29 cellular contexts compared by ENCODE assay signal in the genomic region with DNA sequence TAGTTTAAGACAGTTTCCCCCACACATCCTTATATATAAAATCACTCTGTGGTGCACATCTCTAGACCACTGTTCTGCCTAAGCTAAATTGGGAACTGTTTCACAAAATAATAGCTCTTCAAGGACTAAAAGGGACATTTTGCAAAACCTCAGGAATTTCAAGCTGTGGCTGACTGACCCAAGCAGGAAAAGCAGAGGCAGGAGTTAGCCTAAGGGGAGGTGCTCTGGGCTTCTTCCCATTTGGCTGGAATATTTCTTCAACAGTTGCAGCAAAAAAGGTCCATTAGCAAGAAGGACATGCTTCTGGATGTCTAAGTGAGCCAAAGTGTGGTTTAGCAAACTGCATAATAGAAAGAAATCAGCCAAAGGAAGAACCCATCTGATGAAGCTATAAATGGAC.
DNase-seq lines count a peak whose midpoint lies in the region; ATAC-seq and TF ChIP-seq lines count a peak whose summit lies in the region.
"Had no signal": no experiment of that assay in that cellular context is flagged by ENCODE, and none has a peak within 500 bp of the region (broad histone marks: within the 10 kb centered on the region; RNA-seq: fewer than 3 reads in every experiment).

No MANE protein-coding gene starts in this region.

- intact Hi-C loops in OCI-LY7 (cut with micrococcal nuclease; ENCODE audit: unreplicated experiment): no loop called here
- intact Hi-C loops in CD8-positive, alpha-beta T cell (cut with DNase I, micrococcal nuclease): no loop called here

- H3K27me3 Mint-ChIP-seq in CD8-positive, alpha-beta T cell (ENCODE audit: low read depth): no peaks in the 10 kb centered on the region
- H3K27me3 Mint-ChIP-seq: CD4-positive, CD25-positive, alpha-beta regulatory T cell; dendritic cell treated with granulocyte-macrophage colony-stimulating factor and Interleukin-4, amounts not matched to agents 40 ng/mL and 50 ng/mL, for 4 days; naive thymus-derived CD8-positive, alpha-beta T cell; T-helper 17 cell had no signal

- H4K20me1 ChIP-seq in osteoblast (ENCODE audit: insufficient read depth, low read length) (no peaks in the 10 kb centered on the region), OCI-LY7 (ENCODE audit: insufficient read depth, low read length) (no peaks in the 10 kb centered on the region)

- POLR2A ChIA-PET in OCI-LY7 (lab: Charles Lee) (interaction anchor here (0.5 kb wide), 1 partner anchor 22 kb away, joined by 3 read pairs; no protein-coding TSS in a partner anchor), HEK293T (lab: Yijun Ruan, JAX) (no interaction called here)
- POLR2A ChIA-PET in CD8-positive, alpha-beta T cell (lab: Charles Lee): interaction anchor here (0.6 kb wide), 1 partner anchor 374 kb away, joined by 3 read pairs; no protein-coding TSS in a partner anchor

- H3K4me3 ChIP-seq in AG09309 (ENCODE audit: control insufficient read depth, low read depth, low read length) (no peak overlapping the region), fibroblast of mammary gland (ENCODE audit: control insufficient read depth, low read depth, low read length) (no peak overlapping the region), osteoblast (ENCODE audit: insufficient read depth, low read length) (no peak overlapping the region), OCI-LY7 (ENCODE audit: low read depth, low read length, poor library complexity, severe bottlenecking) (no peak overlapping the region)
- no peak overlapping the region for H3K4me3 ChIP-seq in CD8-positive, alpha-beta T cell (ENCODE audit: low read depth, low read length)
- H3K4me3 ChIP-seq: adrenal gland, esophagus squamous epithelium, heart right ventricle, SK-N-MC, testis, uterus had no signal

- H3K4me3 Mint-ChIP-seq in CD8-positive, alpha-beta T cell: no peak overlapping the region
- H3K4me3 Mint-ChIP-seq: CD4-positive, CD25-positive, alpha-beta regulatory T cell; dendritic cell treated with granulocyte-macrophage colony-stimulating factor and Interleukin-4, amounts not matched to agents 40 ng/mL and 50 ng/mL, for 4 days; naive thymus-derived CD8-positive, alpha-beta T cell; T-helper 17 cell had no signal

- H3K79me2 ChIP-seq in osteoblast (ENCODE audit: insufficient read depth, low read length) (no peaks in the 10 kb centered on the region), OCI-LY7 (ENCODE audit: insufficient read depth, low read depth, low read length) (no peaks in the 10 kb centered on the region)

- ATAC-seq in CD8-positive, alpha-beta T cell: no peak
- ATAC-seq: heart right ventricle; left lobe of liver; naive thymus-derived CD8-positive, alpha-beta T cell; T-helper 17 cell had no signal

- H3K4me1 ChIP-seq in osteoblast (ENCODE audit: insufficient read depth, low read length): peaks cover 15% of the 10 kb centered on the region
- no peaks in the 10 kb centered on the region for H3K4me1 ChIP-seq in OCI-LY7 (ENCODE audit: insufficient read depth, low read length, poor library complexity, severe bottlenecking)
- H3K4me1 ChIP-seq in CD8-positive, alpha-beta T cell (ENCODE audit: insufficient read depth, low read length): no peaks in the 10 kb centered on the region
- H3K4me1 ChIP-seq: adrenal gland, esophagus squamous epithelium, testis, uterus had no signal

- CTCF ChIA-PET in OCI-LY7 (lab: Charles Lee; ENCODE audit: unreplicated experiment): no interaction called here
- CTCF ChIA-PET in HEK293T (lab: Yijun Ruan, JAX): no interaction called here
- CTCF ChIA-PET in CD8-positive, alpha-beta T cell (lab: Charles Lee): no interaction called here

- H3K9me3 ChIP-seq in osteoblast (ENCODE audit: low read depth, low read length): no peaks in the 10 kb centered on the region
- no peaks in the 10 kb centered on the region for H3K9me3 ChIP-seq in OCI-LY7 (ENCODE audit: low read length)
- no peaks in the 10 kb centered on the region for H3K9me3 ChIP-seq in CD8-positive, alpha-beta T cell (ENCODE audit: low read length)
- H3K9me3 ChIP-seq: adrenal gland, esophagus squamous epithelium, testis, uterus had no signal

- H3K27ac Mint-ChIP-seq in CD8-positive, alpha-beta T cell: no peak overlapping the region
- H3K27ac Mint-ChIP-seq: CD4-positive, CD25-positive, alpha-beta regulatory T cell; dendritic cell treated with granulocyte-macrophage colony-stimulating factor and Interleukin-4, amounts not matched to agents 40 ng/mL and 50 ng/mL, for 4 days; naive thymus-derived CD8-positive, alpha-beta T cell; T-helper 17 cell had no signal

- no TSS peak for BruUV-seq in OCI-LY7 (replicated peaks; lab: Mats Ljungman, UMichigan)

- TF ChIP-seq CTCF in AG09309 (IDR thresholded peaks at IDR 0.05; ENCODE audit: control insufficient read depth, insufficient read depth, low read depth, low read length, missing control alignments) (no peak), fibroblast of mammary gland (conservative IDR thresholded peaks at IDR 0.05; ENCODE audit: control insufficient read depth, insufficient read depth, low read depth, low read length) (no peak), osteoblast (IDR thresholded peaks at IDR 0.05; ENCODE audit: extremely low read depth, low read depth, low read length) (no peak), OCI-LY7 (conservative IDR thresholded peaks at IDR 0.05; ENCODE audit: low read length) (no peak)
- no peak for TF ChIP-seq CTCF in CD8-positive, alpha-beta T cell (IDR thresholded peaks at IDR 0.05)

- DNase-seq in AG09309 (ENCODE audit: low read depth): peak; percentile 17
- DNase-seq in M059J (ENCODE audit: low read depth): peak; percentile 64
- peak; percentile 14 for DNase-seq in fibroblast of mammary gland (ENCODE audit: low read depth)
- no peak for DNase-seq in osteoblast (ENCODE audit: insufficient read length, low spot score, missing footprints)
- DNase-seq in OCI-LY7 (ENCODE audit: low spot score): no peak
- DNase-seq in HEK293T (ENCODE audit: extremely low spot score): no peak
- no peak for DNase-seq in NCI-H510A (lab: John Stamatoyannopoulos, UW)
- no peak for DNase-seq in CD8-positive, alpha-beta T cell
- DNase-seq: activated CD4-positive, alpha-beta T cell treated with anti-CD3 and anti-CD28 coated beads for 4 hours; activated CD8-positive, alpha-beta memory T cell treated with anti-CD3 and anti-CD28 coated beads for 24 hours; activated T-cell treated with anti-CD3 and anti-CD28 coated beads, Interleukin-2, amount 50 U/mL, for 1 hour; adrenal gland; CD4-positive, CD25-positive, alpha-beta regulatory T cell; esophagus squamous epithelium; H7; heart right ventricle; naive thymus-derived CD8-positive, alpha-beta T cell; NCI-H1048; NCI-H1694 treated with DMSO at 0.1 percent for 48 hours; NCI-H2171 treated with DMSO at 0.1 percent for 48 hours; NCI-H526; stimulated activated CD4-positive, alpha-beta T cell treated with anti-CD3 and anti-CD28 coated beads, Interleukin-4, amount 100 ng/mL, for 4 hours; stimulated activated naive CD4-positive, alpha-beta T cell; T-helper 17 cell; testis; uterus had no signal

- H3K4me2 ChIP-seq in osteoblast (ENCODE audit: insufficient read depth, low read length) (peak overlapping the region; percentile 11), OCI-LY7 (ENCODE audit: low read length) (no peak overlapping the region)

- H3K36me3 ChIP-seq in osteoblast (ENCODE audit: insufficient read depth, low read length) (no peaks in the 10 kb centered on the region), OCI-LY7 (ENCODE audit: insufficient read depth, low read length) (no peaks in the 10 kb centered on the region)
- H3K36me3 ChIP-seq in CD8-positive, alpha-beta T cell (ENCODE audit: insufficient read depth, low read length): no peaks in the 10 kb centered on the region
- H3K36me3 ChIP-seq: adrenal gland, esophagus squamous epithelium, heart right ventricle, uterus had no signal

- H3K27ac ChIP-seq in osteoblast (ENCODE audit: low read depth, low read length) (no peak overlapping the region), OCI-LY7 (ENCODE audit: low read depth, low read length, poor library complexity, severe bottlenecking) (no peak overlapping the region)
- no peak overlapping the region for H3K27ac ChIP-seq in CD8-positive, alpha-beta T cell (ENCODE audit: low read depth, low read length)
- H3K27ac ChIP-seq: adrenal gland, esophagus squamous epithelium, heart right ventricle, SK-N-MC, testis, uterus had no signal

- no peaks in the 10 kb centered on the region for H3K27me3 ChIP-seq in osteoblast (ENCODE audit: insufficient read depth, low read length)
- H3K27me3 ChIP-seq in CD8-positive, alpha-beta T cell (ENCODE audit: insufficient read depth, low read length): no peaks in the 10 kb centered on the region
- H3K27me3 ChIP-seq: adrenal gland, esophagus squamous epithelium, heart right ventricle, testis, uterus had no signal

- peaks cover 11% of the 10 kb centered on the region for H3K9me3 Mint-ChIP-seq in CD8-positive, alpha-beta T cell

- H3K4me1 Mint-ChIP-seq in CD8-positive, alpha-beta T cell (ENCODE audit: low read depth): no peaks in the 10 kb centered on the region
- H3K4me1 Mint-ChIP-seq: CD4-positive, CD25-positive, alpha-beta regulatory T cell; naive thymus-derived CD8-positive, alpha-beta T cell; T-helper 17 cell had no signal

- H3K36me3 Mint-ChIP-seq in CD8-positive, alpha-beta T cell: no peaks in the 10 kb centered on the region
- H3K36me3 Mint-ChIP-seq: CD4-positive, CD25-positive, alpha-beta regulatory T cell; naive thymus-derived CD8-positive, alpha-beta T cell had no signal

- H2AFZ ChIP-seq in osteoblast (ENCODE audit: low read length): no peak overlapping the region
- no peak overlapping the region for H2AFZ ChIP-seq in OCI-LY7 (ENCODE audit: low read length)

- no peaks in the 10 kb centered on the region for H3K9me2 ChIP-seq in OCI-LY7 (ENCODE audit: insufficient read depth, low read length)

TF ChIP-seq in HEK293T, 16 proteins besides CTCF, POLR2A, EP300 and RAD21 (continues in another document):
- TF ChIP-seq ARNT (IDR thresholded peaks at IDR 0.05) (no peak), NFRKB (IDR thresholded peaks at IDR 0.05) (no peak), FOXM1 (IDR thresholded peaks at IDR 0.05; ENCODE audit: borderline replicate concordance) (no peak), SP1 (IDR thresholded peaks at IDR 0.05) (no peak), ELF4 (IDR thresholded peaks at IDR 0.05) (no peak), TARDBP (IDR thresholded peaks at IDR 0.05) (no peak), L3MBTL2 (conservative IDR thresholded peaks at IDR 0.05) (no peak), FOXA1 (IDR thresholded peaks at IDR 0.05) (no peak), BHLHE40 (IDR thresholded peaks at IDR 0.05; ENCODE audit: borderline replicate concordance) (no peak), ZNF384 (IDR thresholded peaks at IDR 0.05) (no peak)
- TF ChIP-seq, protein P1, sequence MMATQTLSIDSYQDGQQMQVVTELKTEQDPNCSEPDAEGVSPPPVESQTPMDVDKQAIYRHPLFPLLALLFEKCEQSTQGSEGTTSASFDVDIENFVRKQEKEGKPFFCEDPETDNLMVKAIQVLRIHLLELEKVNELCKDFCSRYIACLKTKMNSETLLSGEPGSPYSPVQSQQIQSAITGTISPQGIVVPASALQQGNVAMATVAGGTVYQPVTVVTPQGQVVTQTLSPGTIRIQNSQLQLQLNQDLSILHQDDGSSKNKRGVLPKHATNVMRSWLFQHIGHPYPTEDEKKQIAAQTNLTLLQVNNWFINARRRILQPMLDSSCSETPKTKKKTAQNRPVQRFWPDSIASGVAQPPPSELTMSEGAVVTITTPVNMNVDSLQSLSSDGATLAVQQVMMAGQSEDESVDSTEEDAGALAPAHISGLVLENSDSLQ (IDR thresholded peaks at IDR 0.05): no peak

Comparison
In these comparisons a context has a peak if more than half of its experiments do, and no peak if none do; other contexts are left out.
1. DNase-seq: peak in AG09309 (single experiment), M059J (single experiment) and fibroblast of mammary gland (single experiment); none in osteoblast (single experiment), OCI-LY7 (single experiment), HEK293T (single experiment), NCI-H510A (single experiment) and CD8-positive, alpha-beta T cell (0 of 7).